24 cellular contexts compared by ENCODE assay signal in genomic region chr18:33470229-33470628, GRCh38. TPM values are rescaled to one million over a fixed set of nuclear protein-coding genes. Genes with fewer than 3 reads are reported as not detected.
"Had no signal": no experiment of that assay in that cellular context is flagged by ENCODE, and none has a peak within 500 bp of the region (broad histone marks: within the 10 kb centered on the region; RNA-seq: fewer than 3 reads in every experiment).

No MANE protein-coding gene starts in this region.

- H3K36me3 Mint-ChIP-seq: activated naive CD4-positive, alpha-beta T cell treated with anti-CD3 and anti-CD28 coated beads, Interleukin-2, amount 50 U/mL, for 24 hours; brain; stimulated activated memory B cell treated with anti-CD40 and anti-IgM and Interleukin-4, amounts not matched to agents 10 μg/mL and 1 μg/mL and 100 μg/mL, for 72 hours had no signal

- H3K9me3 Mint-ChIP-seq: activated B cell treated with CpG ODN at 0.5 μM for 24 hours; brain; stimulated activated memory B cell treated with anti-CD40 and anti-IgM and Interleukin-4, amounts not matched to agents 10 μg/mL and 1 μg/mL and 100 μg/mL, for 72 hours had no signal

- DNase-seq: activated B cell treated with CpG ODN at 0.5 μM for 24 hours; activated CD4-positive, alpha-beta T cell treated with anti-CD3 and anti-CD28 coated beads for 48 hours; activated CD8-positive, alpha-beta T cell treated with anti-CD3 and anti-CD28 coated beads for 36 hours; activated effector memory CD4-positive, alpha-beta T cell treated with anti-CD3 and anti-CD28 coated beads, Interleukin-2, amount 50 U/mL, for 16 hours; activated T-cell treated with anti-CD3 and anti-CD28 coated beads, Interleukin-2, amount 50 U/mL, for 4 hours; adrenal gland; colonic mucosa; esophagus squamous epithelium; heart left ventricle; immature natural killer cell; left colon; midbrain; psoas muscle; T-helper 2 cell; tibial artery; uterus had no signal

- H3K4me1 ChIP-seq: adrenal gland, colonic mucosa, esophagus squamous epithelium, heart left ventricle, psoas muscle, tibial artery, uterus had no signal

- H3K27ac Mint-ChIP-seq: activated B cell treated with CpG ODN at 0.5 μM for 24 hours; activated CD8-positive, alpha-beta T cell treated with anti-CD3 and anti-CD28 coated beads for 36 hours; activated naive CD4-positive, alpha-beta T cell treated with anti-CD3 and anti-CD28 coated beads, Interleukin-2, amount 50 U/mL, for 24 hours; brain; immature natural killer cell; stimulated activated memory B cell treated with anti-CD40 and anti-IgM and Interleukin-4, amounts not matched to agents 10 μg/mL and 1 μg/mL and 100 μg/mL, for 72 hours had no signal

- H3K4me3 ChIP-seq: adrenal gland, colonic mucosa, esophagus squamous epithelium, heart left ventricle, lung, psoas muscle, tibial artery, uterus had no signal

- H3K4me3 Mint-ChIP-seq: activated B cell treated with CpG ODN at 0.5 μM for 24 hours; activated CD8-positive, alpha-beta T cell treated with anti-CD3 and anti-CD28 coated beads for 36 hours; activated naive CD4-positive, alpha-beta T cell treated with anti-CD3 and anti-CD28 coated beads, Interleukin-2, amount 50 U/mL, for 24 hours; activated T-cell treated with anti-CD3 and anti-CD28 coated beads, Interleukin-2, amount 50 U/mL, for 4 hours; brain; immature natural killer cell; stimulated activated memory B cell treated with anti-CD40 and anti-IgM and Interleukin-4, amounts not matched to agents 10 μg/mL and 1 μg/mL and 100 μg/mL, for 72 hours had no signal

- H3K4me1 Mint-ChIP-seq: activated B cell treated with CpG ODN at 0.5 μM for 24 hours; activated naive CD4-positive, alpha-beta T cell treated with anti-CD3 and anti-CD28 coated beads, Interleukin-2, amount 50 U/mL, for 24 hours; brain; immature natural killer cell; stimulated activated memory B cell treated with anti-CD40 and anti-IgM and Interleukin-4, amounts not matched to agents 10 μg/mL and 1 μg/mL and 100 μg/mL, for 72 hours had no signal

- H3K27ac ChIP-seq: adrenal gland, colonic mucosa, esophagus squamous epithelium, heart left ventricle, psoas muscle, tibial artery, uterus had no signal

- ATAC-seq: activated CD8-positive, alpha-beta T cell treated with anti-CD3 and anti-CD28 coated beads for 36 hours; activated T-cell treated with anti-CD3 and anti-CD28 coated beads, Interleukin-2, amount 50 U/mL, for 4 hours; heart left ventricle; left colon; psoas muscle; sciatic nerve; stimulated activated memory B cell treated with anti-CD40 and anti-IgM and Interleukin-4, amounts not matched to agents 10 μg/mL and 1 μg/mL and 100 μg/mL, for 72 hours had no signal

- H3K27me3 Mint-ChIP-seq: activated B cell treated with CpG ODN at 0.5 μM for 24 hours; activated CD8-positive, alpha-beta T cell treated with anti-CD3 and anti-CD28 coated beads for 36 hours; activated naive CD4-positive, alpha-beta T cell treated with anti-CD3 and anti-CD28 coated beads, Interleukin-2, amount 50 U/mL, for 24 hours; stimulated activated memory B cell treated with anti-CD40 and anti-IgM and Interleukin-4, amounts not matched to agents 10 μg/mL and 1 μg/mL and 100 μg/mL, for 72 hours had no signal

- H3K27me3 ChIP-seq: adrenal gland, colonic mucosa, esophagus squamous epithelium, heart left ventricle, tibial artery, uterus had no signal

- H3K9me3 ChIP-seq: adrenal gland, colonic mucosa, esophagus squamous epithelium, heart left ventricle, psoas muscle, tibial artery, uterus had no signal

- H3K36me3 ChIP-seq: adrenal gland, colonic mucosa, esophagus squamous epithelium, heart left ventricle, tibial artery, uterus had no signal

RNA-seq across cellular contexts. Expression of gene CCDC178, which starts 29.7 kb away (rescaled TPM):
- total RNA-seq: activated B cell treated with CpG ODN at 0.5 μM for 24 hours; activated CD8-positive, alpha-beta T cell treated with anti-CD3 and anti-CD28 coated beads for 36 hours; activated T-cell treated with anti-CD3 and anti-CD28 coated beads, Interleukin-2, amount 50 U/mL, for 4 hours; colonic mucosa; myocyte; osteoblast; psoas muscle had no signal
- polyA plus RNA-seq: immature natural killer cell, neural cell had no signal
